In the genomic region with DNA sequence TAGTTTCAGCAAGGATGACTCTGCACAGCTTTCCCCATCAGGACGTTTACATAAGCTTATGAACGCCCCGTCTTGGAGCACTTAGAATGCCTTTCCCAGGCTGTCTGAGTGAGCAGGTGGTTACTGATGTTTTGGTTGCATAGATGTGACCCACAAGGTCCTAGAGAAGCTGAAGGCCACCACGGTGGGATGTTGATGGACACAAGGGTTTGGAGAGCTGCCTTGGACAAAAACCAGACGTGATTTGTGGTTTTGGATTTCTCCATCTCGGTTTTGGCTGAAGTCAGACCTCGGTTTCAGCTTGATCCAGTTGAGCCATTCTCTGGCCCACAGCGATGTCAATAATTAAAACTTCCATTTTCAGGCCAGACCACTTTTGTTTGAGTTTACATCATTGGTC, we compare ENCODE assay signal across 28 cellular contexts.
"Had no signal": no experiment of that assay in that cellular context is flagged by ENCODE, and none has a peak within 500 bp of the region (broad histone marks: within the 10 kb centered on the region; RNA-seq: fewer than 3 reads in every experiment).

No MANE protein-coding gene starts in this region.

- H2AFZ ChIP-seq: hepatocyte had no signal

- H3K4me2 ChIP-seq: hepatocyte had no signal

- H3K4me3 ChIP-seq: ascending aorta, cardiac muscle cell, hepatocyte, pancreas, psoas muscle, tibial artery had no signal

- H3K79me2 ChIP-seq: hepatocyte had no signal

- H3K4me3 Mint-ChIP-seq: activated CD8-positive, alpha-beta T cell treated with anti-CD3 and anti-CD28 coated beads, Interleukin-2, amount 10 ng/mL, durations not matched to agents 7 days and 5 days; immature natural killer cell; nephron progenitor cell; stimulated activated naive CD8-positive, alpha-beta T cell treated with anti-CD3 and anti-CD28 coated beads, Interleukin-15, Interleukin-2, amounts not matched to agents 100 ng/mL and 50 ng/mL, for 24 hours had no signal

- H3K9me3 ChIP-seq: ascending aorta, pancreas, tibial artery had no signal

- H3K4me1 ChIP-seq: pancreas had no signal

- H3K9me3 Mint-ChIP-seq: activated naive CD4-positive, alpha-beta T cell treated with anti-CD3 and anti-CD28 coated beads, Interleukin-2, amount 50 U/mL, for 72 hours; stimulated activated naive CD8-positive, alpha-beta T cell treated with anti-CD3 and anti-CD28 coated beads, Interleukin-15, Interleukin-2, amounts not matched to agents 100 ng/mL and 50 ng/mL, for 24 hours had no signal

- H3K27me3 ChIP-seq: ascending aorta, cardiac muscle cell, hepatocyte, pancreas, tibial artery had no signal

- ATAC-seq: activated CD8-positive, alpha-beta T cell treated with anti-CD3 and anti-CD28 coated beads, Interleukin-2, amount 10 ng/mL, durations not matched to agents 7 days and 5 days; activated naive CD4-positive, alpha-beta T cell treated with anti-CD3 and anti-CD28 coated beads, Interleukin-2, amount 50 U/mL, for 72 hours; esophagus mucosa; left ventricle myocardium superior; right cardiac atrium had no signal

- FAIRE-seq: endothelial cell of umbilical vein, frontal cortex, pancreas, TTC549 had no signal

- H3K36me3 Mint-ChIP-seq: activated naive CD4-positive, alpha-beta T cell treated with anti-CD3 and anti-CD28 coated beads, Interleukin-2, amount 50 U/mL, for 72 hours; immature natural killer cell had no signal

- H3K27ac Mint-ChIP-seq: activated CD8-positive, alpha-beta T cell treated with anti-CD3 and anti-CD28 coated beads, Interleukin-2, amount 10 ng/mL, durations not matched to agents 7 days and 5 days; activated naive CD4-positive, alpha-beta T cell treated with anti-CD3 and anti-CD28 coated beads, Interleukin-2, amount 50 U/mL, for 72 hours; immature natural killer cell; nephron progenitor cell; stimulated activated naive CD8-positive, alpha-beta T cell treated with anti-CD3 and anti-CD28 coated beads, Interleukin-15, Interleukin-2, amounts not matched to agents 100 ng/mL and 50 ng/mL, for 24 hours had no signal

- H3K27ac ChIP-seq: ascending aorta, cardiac muscle cell, hepatocyte, pancreas, psoas muscle, tibial artery, WERI-Rb-1 had no signal

- H3K36me3 ChIP-seq: ascending aorta, cardiac muscle cell, pancreas had no signal

- DNase-seq: activated CD4-positive, alpha-beta T cell treated with anti-CD3 and anti-CD28 coated beads, Interleukin-2, amount 50 U/mL, for 1 hour; activated CD4-positive, CD25-positive, alpha-beta regulatory T cell treated with anti-CD3 and anti-CD28 coated beads, Interleukin-2, amount 50 U/mL, for 72 hours; activated CD8-positive, alpha-beta T cell treated with anti-CD3 and anti-CD28 coated beads, Interleukin-2, amount 10 ng/mL, durations not matched to agents 7 days and 5 days; activated T-cell treated with anti-CD3 and anti-CD28 coated beads, Interleukin-2, amount 50 U/mL, for 1 hour; effector memory CD4-positive, alpha-beta T cell; glutamatergic neuron; immature natural killer cell; kidney glomerular epithelial cell; left ventricle myocardium superior; mammary epithelial cell; midbrain; nephron progenitor cell; pancreas; psoas muscle; right cardiac atrium; stimulated activated CD4-positive, alpha-beta T cell treated with anti-CD3 and anti-CD28 coated beads, Interleukin-1b, Interleukin-23, amount 100 ng/mL, for 48 hours; T-helper 1 cell; tibial artery; WERI-Rb-1 had no signal
